In the genomic region with DNA sequence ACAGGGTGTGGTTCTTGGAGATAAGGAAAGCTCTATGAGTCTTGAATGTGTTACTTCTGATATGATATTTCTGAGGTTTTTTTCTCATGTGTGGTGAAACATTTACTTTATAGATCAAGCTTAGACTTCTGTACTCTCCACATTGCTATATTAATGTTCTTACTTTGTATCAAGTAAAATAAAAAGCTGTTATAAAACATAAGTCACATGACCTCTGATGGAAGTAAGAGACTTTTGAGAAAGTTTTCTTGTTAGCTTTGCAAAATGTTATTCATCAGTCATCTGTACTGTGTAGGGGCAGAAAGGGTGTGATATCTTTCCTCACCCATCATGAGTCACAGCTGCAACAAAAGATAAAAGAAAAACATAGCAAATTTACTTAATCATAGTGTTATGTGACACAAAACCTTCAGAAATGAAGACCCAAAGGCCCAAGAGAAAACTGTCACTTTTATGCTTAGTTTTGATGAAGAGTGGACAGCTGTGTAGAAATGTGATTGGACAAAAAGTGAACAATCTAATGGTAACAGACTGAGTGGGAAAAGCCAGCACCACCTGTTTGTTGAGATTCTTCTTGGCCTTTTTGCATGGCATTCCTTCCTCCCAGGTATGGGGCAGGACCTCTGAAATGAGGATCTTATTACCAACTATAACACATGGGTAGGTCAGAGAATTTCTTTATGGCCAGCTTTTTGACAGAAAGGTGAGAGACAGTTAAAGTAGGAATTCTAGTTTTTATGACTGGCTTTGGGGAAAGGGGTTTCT, we compare ENCODE assay signal across 1 cellular context.
A peak's percentile ranks its signal among the peaks of the same experiment; 100 is the strongest.
TF ChIP-seq lines count a peak whose summit lies in the region.

No MANE protein-coding gene starts in this region.

TF ChIP-seq in K562, 482 proteins besides CTCF, POLR2A, EP300 and RAD21 (continued from another document and continues in another):
- TF ChIP-seq, protein P1, sequence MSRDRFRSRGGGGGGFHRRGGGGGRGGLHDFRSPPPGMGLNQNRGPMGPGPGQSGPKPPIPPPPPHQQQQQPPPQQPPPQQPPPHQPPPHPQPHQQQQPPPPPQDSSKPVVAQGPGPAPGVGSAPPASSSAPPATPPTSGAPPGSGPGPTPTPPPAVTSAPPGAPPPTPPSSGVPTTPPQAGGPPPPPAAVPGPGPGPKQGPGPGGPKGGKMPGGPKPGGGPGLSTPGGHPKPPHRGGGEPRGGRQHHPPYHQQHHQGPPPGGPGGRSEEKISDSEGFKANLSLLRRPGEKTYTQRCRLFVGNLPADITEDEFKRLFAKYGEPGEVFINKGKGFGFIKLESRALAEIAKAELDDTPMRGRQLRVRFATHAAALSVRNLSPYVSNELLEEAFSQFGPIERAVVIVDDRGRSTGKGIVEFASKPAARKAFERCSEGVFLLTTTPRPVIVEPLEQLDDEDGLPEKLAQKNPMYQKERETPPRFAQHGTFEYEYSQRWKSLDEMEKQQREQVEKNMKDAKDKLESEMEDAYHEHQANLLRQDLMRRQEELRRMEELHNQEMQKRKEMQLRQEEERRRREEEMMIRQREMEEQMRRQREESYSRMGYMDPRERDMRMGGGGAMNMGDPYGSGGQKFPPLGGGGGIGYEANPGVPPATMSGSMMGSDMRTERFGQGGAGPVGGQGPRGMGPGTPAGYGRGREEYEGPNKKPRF (IDR thresholded peaks at IDR 0.05; ENCODE audit: low read depth, low read length): no peak
- TF ChIP-seq RB1 (IDR thresholded peaks at IDR 0.05; ENCODE audit: low read depth): no peak
- no peak for TF ChIP-seq GTF3C2 (IDR thresholded peaks at IDR 0.05; ENCODE audit: borderline replicate concordance, extremely low read depth, insufficient read length)
- TF ChIP-seq ZNF561 (CRISPR knock-in tag; conservative IDR thresholded peaks at IDR 0.05): no peak
- TF ChIP-seq MXI1 (IDR thresholded peaks at IDR 0.05; ENCODE audit: low read depth, low read length): no peak
- no peak for TF ChIP-seq ZFP30 (CRISPR knock-in tag; IDR thresholded peaks at IDR 0.05; ENCODE audit: borderline replicate concordance)
- TF ChIP-seq, protein P2, sequence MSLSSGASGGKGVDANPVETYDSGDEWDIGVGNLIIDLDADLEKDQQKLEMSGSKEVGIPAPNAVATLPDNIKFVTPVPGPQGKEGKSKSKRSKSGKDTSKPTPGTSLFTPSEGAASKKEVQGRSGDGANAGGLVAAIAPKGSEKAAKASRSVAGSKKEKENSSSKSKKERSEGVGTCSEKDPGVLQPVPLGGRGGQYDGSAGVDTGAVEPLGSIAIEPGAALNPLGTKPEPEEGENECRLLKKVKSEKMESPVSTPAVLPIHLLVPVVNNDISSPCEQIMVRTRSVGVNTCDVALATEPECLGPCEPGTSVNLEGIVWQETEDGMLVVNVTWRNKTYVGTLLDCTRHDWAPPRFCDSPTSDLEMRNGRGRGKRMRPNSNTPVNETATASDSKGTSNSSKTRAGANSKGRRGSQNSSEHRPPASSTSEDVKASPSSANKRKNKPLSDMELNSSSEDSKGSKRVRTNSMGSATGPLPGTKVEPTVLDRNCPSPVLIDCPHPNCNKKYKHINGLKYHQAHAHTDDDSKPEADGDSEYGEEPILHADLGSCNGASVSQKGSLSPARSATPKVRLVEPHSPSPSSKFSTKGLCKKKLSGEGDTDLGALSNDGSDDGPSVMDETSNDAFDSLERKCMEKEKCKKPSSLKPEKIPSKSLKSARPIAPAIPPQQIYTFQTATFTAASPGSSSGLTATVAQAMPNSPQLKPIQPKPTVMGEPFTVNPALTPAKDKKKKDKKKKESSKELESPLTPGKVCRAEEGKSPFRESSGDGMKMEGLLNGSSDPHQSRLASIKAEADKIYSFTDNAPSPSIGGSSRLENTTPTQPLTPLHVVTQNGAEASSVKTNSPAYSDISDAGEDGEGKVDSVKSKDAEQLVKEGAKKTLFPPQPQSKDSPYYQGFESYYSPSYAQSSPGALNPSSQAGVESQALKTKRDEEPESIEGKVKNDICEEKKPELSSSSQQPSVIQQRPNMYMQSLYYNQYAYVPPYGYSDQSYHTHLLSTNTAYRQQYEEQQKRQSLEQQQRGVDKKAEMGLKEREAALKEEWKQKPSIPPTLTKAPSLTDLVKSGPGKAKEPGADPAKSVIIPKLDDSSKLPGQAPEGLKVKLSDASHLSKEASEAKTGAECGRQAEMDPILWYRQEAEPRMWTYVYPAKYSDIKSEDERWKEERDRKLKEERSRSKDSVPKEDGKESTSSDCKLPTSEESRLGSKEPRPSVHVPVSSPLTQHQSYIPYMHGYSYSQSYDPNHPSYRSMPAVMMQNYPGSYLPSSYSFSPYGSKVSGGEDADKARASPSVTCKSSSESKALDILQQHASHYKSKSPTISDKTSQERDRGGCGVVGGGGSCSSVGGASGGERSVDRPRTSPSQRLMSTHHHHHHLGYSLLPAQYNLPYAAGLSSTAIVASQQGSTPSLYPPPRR (CRISPR knock-in tag; IDR thresholded peaks at IDR 0.05; ENCODE audit: borderline replicate concordance): no peak
- no peak for TF ChIP-seq SMAD4 (CRISPR knock-in tag; conservative IDR thresholded peaks at IDR 0.05)
- peak; percentile 88 for TF ChIP-seq FOSL1 (tag; conservative IDR thresholded peaks at IDR 0.05)
- TF ChIP-seq NFXL1 (CRISPR knock-in tag; IDR thresholded peaks at IDR 0.05): no peak
- TF ChIP-seq PHTF2 (CRISPR knock-in tag; IDR thresholded peaks at IDR 0.05): no peak
- no peak for TF ChIP-seq FUS (optimal IDR thresholded peaks at IDR 0.05; ENCODE audit: low read depth, low read length)
- no peak for TF ChIP-seq NRF1 (conservative IDR thresholded peaks at IDR 0.05 in 1 of 2, IDR thresholded peaks at IDR 0.05 in 1 of 2)
- no peak for TF ChIP-seq XRCC5 (IDR thresholded peaks at IDR 0.05; ENCODE audit: low read depth, low read length)
- no peak for TF ChIP-seq RBM15 (IDR thresholded peaks at IDR 0.05; ENCODE audit: insufficient read depth, low read length)
- peak; percentile 77 for TF ChIP-seq ARID1B (IDR thresholded peaks at IDR 0.05)
- TF ChIP-seq CBFA2T3 (IDR thresholded peaks at IDR 0.05): peak; percentile 81
- TF ChIP-seq MEIS2 (IDR thresholded peaks at IDR 0.05; ENCODE audit: partially characterized antibody): peak; percentile 74
- no peak for TF ChIP-seq ZNF696 (CRISPR knock-in tag; conservative IDR thresholded peaks at IDR 0.05)
- no peak for TF ChIP-seq ATF4 (CRISPR knock-in tag; IDR thresholded peaks at IDR 0.05)
- no peak for TF ChIP-seq FOXA3 (CRISPR knock-in tag; conservative IDR thresholded peaks at IDR 0.05 in 1 of 2, IDR thresholded peaks at IDR 0.05 in 1 of 2)
- no peak for TF ChIP-seq ZKSCAN3 (CRISPR knock-in tag; IDR thresholded peaks at IDR 0.05)
- no peak for TF ChIP-seq ERF (CRISPR knock-in tag; IDR thresholded peaks at IDR 0.05)
- no peak for TF ChIP-seq NR1H2 (CRISPR knock-in tag; IDR thresholded peaks at IDR 0.05)
- TF ChIP-seq MAFK (IDR thresholded peaks at IDR 0.05; ENCODE audit: low read length): no peak
- TF ChIP-seq, protein P3, sequence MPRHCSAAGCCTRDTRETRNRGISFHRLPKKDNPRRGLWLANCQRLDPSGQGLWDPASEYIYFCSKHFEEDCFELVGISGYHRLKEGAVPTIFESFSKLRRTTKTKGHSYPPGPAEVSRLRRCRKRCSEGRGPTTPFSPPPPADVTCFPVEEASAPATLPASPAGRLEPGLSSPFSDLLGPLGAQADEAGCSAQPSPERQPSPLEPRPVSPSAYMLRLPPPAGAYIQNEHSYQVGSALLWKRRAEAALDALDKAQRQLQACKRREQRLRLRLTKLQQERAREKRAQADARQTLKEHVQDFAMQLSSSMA (CRISPR knock-in tag; IDR thresholded peaks at IDR 0.05): no peak
- no peak for TF ChIP-seq GABPA (tag; conservative IDR thresholded peaks at IDR 0.05; ENCODE audit: low read depth)
- TF ChIP-seq HMG20A (CRISPR knock-in tag; conservative IDR thresholded peaks at IDR 0.05): no peak
- TF ChIP-seq ZNF253 (CRISPR knock-in tag; conservative IDR thresholded peaks at IDR 0.05): no peak
- no peak for TF ChIP-seq KLF1 (tag; IDR thresholded peaks at IDR 0.05)
- no peak for TF ChIP-seq RBM22 (IDR thresholded peaks at IDR 0.05; ENCODE audit: low read depth, low read length, poor library complexity, severe bottlenecking)
- no peak for TF ChIP-seq FOS (IDR thresholded peaks at IDR 0.05; ENCODE audit: extremely low read depth, insufficient read length)
- no peak for TF ChIP-seq ESRRB (CRISPR knock-in tag; IDR thresholded peaks at IDR 0.05; ENCODE audit: borderline replicate concordance)
- TF ChIP-seq, protein P4, sequence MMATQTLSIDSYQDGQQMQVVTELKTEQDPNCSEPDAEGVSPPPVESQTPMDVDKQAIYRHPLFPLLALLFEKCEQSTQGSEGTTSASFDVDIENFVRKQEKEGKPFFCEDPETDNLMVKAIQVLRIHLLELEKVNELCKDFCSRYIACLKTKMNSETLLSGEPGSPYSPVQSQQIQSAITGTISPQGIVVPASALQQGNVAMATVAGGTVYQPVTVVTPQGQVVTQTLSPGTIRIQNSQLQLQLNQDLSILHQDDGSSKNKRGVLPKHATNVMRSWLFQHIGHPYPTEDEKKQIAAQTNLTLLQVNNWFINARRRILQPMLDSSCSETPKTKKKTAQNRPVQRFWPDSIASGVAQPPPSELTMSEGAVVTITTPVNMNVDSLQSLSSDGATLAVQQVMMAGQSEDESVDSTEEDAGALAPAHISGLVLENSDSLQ (IDR thresholded peaks at IDR 0.05): peak; percentile 20; the same call in 1 of the 2 replicates
- TF ChIP-seq PHB2 (IDR thresholded peaks at IDR 0.05; ENCODE audit: low read depth): no peak
- no peak for TF ChIP-seq SUPT5H (IDR thresholded peaks at IDR 0.05)
- no peak for TF ChIP-seq ZBTB9 (CRISPR knock-in tag; IDR thresholded peaks at IDR 0.05)
- TF ChIP-seq MBD2 (IDR thresholded peaks at IDR 0.05; ENCODE audit: borderline replicate concordance, low read depth): no peak
- TF ChIP-seq ZFP91 (CRISPR knock-in tag; IDR thresholded peaks at IDR 0.05): no peak
- TF ChIP-seq GTF2F1 (IDR thresholded peaks at IDR 0.05; ENCODE audit: low read depth, low read length): no peak
- TF ChIP-seq HCFC1 (IDR thresholded peaks at IDR 0.05; ENCODE audit: low read depth, low read length): no peak
- no peak for TF ChIP-seq ZNF785 (CRISPR knock-in tag; IDR thresholded peaks at IDR 0.05)
- no peak for TF ChIP-seq NR3C1 (CRISPR knock-in tag; IDR thresholded peaks at IDR 0.05)
